In genomic region chr5:30808996-30809395, GRCh38 we compare ENCODE assay signal across 2 cellular contexts.
TF ChIP-seq lines count a peak whose summit lies in the region.

No MANE protein-coding gene starts in this region.

TF ChIP-seq in A549, 52 proteins besides CTCF, POLR2A, EP300 and RAD21 (continued from another document):
- TF ChIP-seq REST (IDR thresholded peaks at IDR 0.05): peak; percentile 89
- TF ChIP-seq MAFK (IDR thresholded peaks at IDR 0.05; ENCODE audit: partially characterized antibody): no peak

TF ChIP-seq in GM23338, 12 proteins besides CTCF, POLR2A, EP300 and RAD21 (continued from another document):
- TF ChIP-seq ZNF462 (CRISPR knock-in tag; IDR thresholded peaks at IDR 0.05): no peak
- no peak for TF ChIP-seq EZH2 (IDR thresholded peaks at IDR 0.05; ENCODE audit: low read depth, unreplicated experiment)
- no peak for TF ChIP-seq STAT1 (IDR thresholded peaks at IDR 0.05; ENCODE audit: unreplicated experiment)
- no peak for TF ChIP-seq JUNB (IDR thresholded peaks at IDR 0.05; ENCODE audit: unreplicated experiment)
- TF ChIP-seq ZNF331 (CRISPR knock-in tag; IDR thresholded peaks at IDR 0.05; ENCODE audit: low read depth): no peak
- TF ChIP-seq ZNF114 (CRISPR knock-in tag; IDR thresholded peaks at IDR 0.05): no peak
